In the genomic region with DNA sequence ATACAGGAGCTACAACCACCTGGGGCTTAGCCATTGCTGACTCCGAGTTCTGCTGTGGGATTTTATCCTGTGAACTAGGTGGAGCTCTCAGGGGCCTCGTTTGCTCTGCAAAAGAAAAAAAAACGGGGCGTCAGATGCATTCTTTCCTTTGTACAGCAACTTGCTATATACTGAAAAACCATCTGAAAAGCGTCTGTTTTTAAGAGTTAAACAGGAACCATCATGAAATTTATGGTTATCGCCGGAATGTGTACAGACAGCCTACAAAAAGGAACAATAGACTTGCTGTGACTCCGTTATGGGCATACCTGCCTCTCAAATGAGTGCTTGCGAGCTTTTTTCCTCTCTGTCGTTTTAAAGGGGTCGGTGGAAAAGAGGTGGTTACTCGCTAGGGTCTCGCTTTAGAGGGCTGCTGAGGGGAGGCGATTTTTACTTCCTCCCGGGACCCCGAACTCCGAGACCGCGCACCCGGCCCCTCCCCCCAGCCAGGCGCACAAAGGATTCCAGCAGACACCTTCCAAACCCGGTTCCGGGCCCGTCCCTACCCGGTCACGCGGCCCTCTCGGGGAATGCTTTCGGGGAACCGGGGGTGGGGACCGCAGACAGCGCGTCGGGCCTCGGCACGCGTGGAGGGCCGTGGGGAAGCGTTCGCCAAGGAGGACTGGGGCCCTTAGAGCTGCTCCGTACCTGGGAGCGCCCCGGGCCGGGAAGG, we compare ENCODE assay signal across 8 cellular contexts. TPM values are rescaled to one million over a fixed set of nuclear protein-coding genes. Genes with fewer than 3 reads are reported as not detected.
DNase-seq lines count a peak whose midpoint lies in the region; ATAC-seq lines count a peak whose summit lies in the region.

No MANE protein-coding gene starts in this region.

- H3K27me3 ChIP-seq in H7 (ENCODE audit: control insufficient read depth, insufficient read depth, low read length) = no peaks in the 10 kb centered on the region

- no peaks in the 10 kb centered on the region for H3K27me3 Mint-ChIP-seq in central memory CD8-positive, alpha-beta T cell
- H3K27me3 Mint-ChIP-seq in effector memory CD8-positive, alpha-beta T cell = peaks cover 0 to 12% of the 10 kb centered on the region in 2 donors

- ATAC-seq in central memory CD8-positive, alpha-beta T cell (replicated peaks; ENCODE audit: extremely low read depth, poor library complexity, severe bottlenecking) = no peak
- no peak for ATAC-seq in effector memory CD8-positive, alpha-beta T cell (replicated peaks)

- peak overlapping the region; percentile 87 for H3K4me3 Mint-ChIP-seq in central memory CD8-positive, alpha-beta T cell
- peak overlapping the region in 1 of 2 donors; percentile 88 for H3K4me3 Mint-ChIP-seq in effector memory CD8-positive, alpha-beta T cell

- peaks cover 15% of the 10 kb centered on the region for H3K4me1 Mint-ChIP-seq in central memory CD8-positive, alpha-beta T cell
- peaks cover 8 to 22% of the 10 kb centered on the region in 2 donors for H3K4me1 Mint-ChIP-seq in effector memory CD8-positive, alpha-beta T cell (ENCODE audit: low read depth in 2 of 2)

- H3K4me3 ChIP-seq in H7 (ENCODE audit: insufficient read depth, low read depth, low read length) = peak overlapping the region; percentile 81

- H3K36me3 Mint-ChIP-seq in central memory CD8-positive, alpha-beta T cell (ENCODE audit: insufficient read depth) = peaks cover 13% of the 10 kb centered on the region
- H3K36me3 Mint-ChIP-seq in effector memory CD8-positive, alpha-beta T cell (ENCODE audit: insufficient read depth) = peaks cover 14% of the 10 kb centered on the region

- H3K9me3 Mint-ChIP-seq in central memory CD8-positive, alpha-beta T cell = no peaks in the 10 kb centered on the region
- no peaks in the 10 kb centered on the region for H3K9me3 Mint-ChIP-seq in effector memory CD8-positive, alpha-beta T cell

- H3K36me3 ChIP-seq in H7 (replicated peaks; ENCODE audit: control insufficient read depth, insufficient read depth, low read length) = peaks cover 4% of the 10 kb centered on the region

- DNase-seq in EH (ENCODE audit: low read depth) (peak; percentile 46), H7 (peak; percentile 82), NAMALWA (ENCODE audit: low spot score) (peak; percentile 70), UCSD-AML1 (lab: John Stamatoyannopoulos, UW; ENCODE audit: unreplicated experiment) (peak; percentile 71), kidney glomerular epithelial cell (lab: John Stamatoyannopoulos, UW) (peak; percentile 30)
- DNase-seq in central memory CD8-positive, alpha-beta T cell (ENCODE audit: low spot score in 2 of 2) = peak; percentile 9 to 30
- DNase-seq in stimulated activated CD4-positive, alpha-beta T cell treated with anti-CD3 and anti-CD28 coated beads, Interleukin-15, amount 100 ng/mL, for 48 hours (ENCODE audit: low read depth in 2 of 2) = peak; percentile 15 to 32
- DNase-seq in effector memory CD8-positive, alpha-beta T cell = no peak

- peak overlapping the region; percentile 82 for H3K27ac Mint-ChIP-seq in central memory CD8-positive, alpha-beta T cell (ENCODE audit: low read depth)
- peak overlapping the region in 1 of 2 donors; percentile 92 for H3K27ac Mint-ChIP-seq in effector memory CD8-positive, alpha-beta T cell

RNA-seq across cellular contexts. Expression of a gene that starts 0.8 kb away (rescaled TPM):
- 117 TPM in 2 replicates for total RNA-seq in H7 (2014; rRNA removed; shearing (Covaris generic))

RNA-seq across cellular contexts. Expression of a gene that starts 41.1 kb away (rescaled TPM):
- 20.1 and 24.8 TPM in 2 replicates for total RNA-seq in H7 (2014; rRNA removed; shearing (Covaris generic))

RNA-seq across cellular contexts. Expression of a gene that starts 46.9 kb away (rescaled TPM):
- total RNA-seq in H7 (2014; rRNA removed; shearing (Covaris generic)) = 28.8 and 49.1 TPM in 2 replicates

Comparison
In these comparisons a context has a peak if more than half of its experiments do, and no peak if none do; other contexts are left out.
1. DNase-seq: peak in EH (single experiment), H7 (single experiment), NAMALWA (single experiment), UCSD-AML1 (single experiment), central memory CD8-positive, alpha-beta T cell (2 of 2), kidney glomerular epithelial cell (single experiment) and stimulated activated CD4-positive, alpha-beta T cell treated with anti-CD3 and anti-CD28 coated beads, Interleukin-15, amount 100 ng/mL, for 48 hours (2 of 2); none in effector memory CD8-positive, alpha-beta T cell (0 of 3).